25 cellular contexts compared by ENCODE assay signal in genomic region chr14:92475037-92475436, GRCh38. TPM values are rescaled to one million over a fixed set of nuclear protein-coding genes. Genes with fewer than 3 reads are reported as not detected.
"Had no signal": no experiment of that assay in that cellular context is flagged by ENCODE, and none has a peak within 500 bp of the region (broad histone marks: within the 10 kb centered on the region; RNA-seq: fewer than 3 reads in every experiment).

No MANE protein-coding gene starts in this region.

- H3K9me3 ChIP-seq: body of pancreas, SJCRH30, suprapubic skin had no signal

- H3K4me3 Mint-ChIP-seq: activated B cell treated with CpG ODN at 0.5 μM for 24 hours; activated CD4-positive, alpha-beta T cell treated with anti-CD3 and anti-CD28 coated beads for 36 hours; activated naive CD8-positive, alpha-beta T cell treated with anti-CD3 and anti-CD28 coated beads, Interleukin-2, amount 50 U/mL, for 24 hours; activated T-helper 1 cell treated with anti-CD3 and anti-CD28 coated beads, Interleukin-12 subunit alpha, Interleukin-12 subunit beta, Interleukin-2, Interleukin-4 antibody, amounts not matched to agents 30 ng/mL and 10 ng/mL and 1 ng/mL, durations not matched to agents 14 hours and 24 hours and 36 hours; neural crest cell; stimulated activated effector memory CD8-positive, alpha-beta T cell treated with anti-CD3 and anti-CD28 coated beads, Interleukin-12 subunit alpha, Interleukin-12 subunit beta, amount 100 ng/mL, for 72 hours; stimulated activated naive CD8-positive, alpha-beta T cell treated with anti-CD3 and anti-CD28 coated beads, Interleukin-15, amount 100 ng/mL, for 72 hours had no signal

- DNase-seq: activated B cell treated with CpG ODN at 0.5 μM for 24 hours; activated CD4-positive, alpha-beta T cell treated with anti-CD3 and anti-CD28 coated beads for 36 hours; activated CD4-positive, alpha-beta T cell treated with anti-CD3 and anti-CD28 coated beads, Interleukin-2, amount 50 U/mL, for 4 hours; activated gamma-delta T cell; activated naive CD4-positive, alpha-beta T cell treated with anti-CD3 and anti-CD28 coated beads, Interleukin-2, amount 50 U/mL, for 16 hours; activated naive CD8-positive, alpha-beta T cell treated with anti-CD3 and anti-CD28 coated beads, Interleukin-2, amount 50 U/mL, for 24 hours; activated T-cell treated with anti-CD3 and anti-CD28 coated beads for 4 hours; central memory CD4-positive, alpha-beta T cell; effector memory CD4-positive, alpha-beta T cell; hypothalamus; naive thymus-derived CD4-positive, alpha-beta T cell; retina; SJCRH30; stimulated activated CD4-positive, alpha-beta T cell treated with anti-CD3 and anti-CD28 coated beads, Interleukin-12 subunit alpha, Interleukin-12 subunit beta, amount 100 ng/mL, for 4 hours; stimulated activated naive CD8-positive, alpha-beta T cell treated with anti-CD3 and anti-CD28 coated beads, Interleukin-15, amount 100 ng/mL, for 72 hours; T-helper 9 cell had no signal

- H3K27me3 ChIP-seq: body of pancreas, SJCRH30, suprapubic skin, tibial nerve had no signal

- H3K36me3 Mint-ChIP-seq: stimulated activated effector memory CD8-positive, alpha-beta T cell treated with anti-CD3 and anti-CD28 coated beads, Interleukin-12 subunit alpha, Interleukin-12 subunit beta, amount 100 ng/mL, for 72 hours had no signal

- H3K27ac Mint-ChIP-seq: activated B cell treated with CpG ODN at 0.5 μM for 24 hours; activated CD4-positive, alpha-beta T cell treated with anti-CD3 and anti-CD28 coated beads for 36 hours; activated naive CD8-positive, alpha-beta T cell treated with anti-CD3 and anti-CD28 coated beads, Interleukin-2, amount 50 U/mL, for 24 hours; activated T-helper 1 cell treated with anti-CD3 and anti-CD28 coated beads, Interleukin-12 subunit alpha, Interleukin-12 subunit beta, Interleukin-2, Interleukin-4 antibody, amounts not matched to agents 30 ng/mL and 10 ng/mL and 1 ng/mL, durations not matched to agents 14 hours and 24 hours and 36 hours; naive thymus-derived CD4-positive, alpha-beta T cell; progenitor cell of endocrine pancreas; stimulated activated effector memory CD8-positive, alpha-beta T cell treated with anti-CD3 and anti-CD28 coated beads, Interleukin-12 subunit alpha, Interleukin-12 subunit beta, amount 100 ng/mL, for 72 hours had no signal

- ATAC-seq: activated CD4-positive, alpha-beta T cell treated with anti-CD3 and anti-CD28 coated beads for 36 hours; activated naive CD8-positive, alpha-beta T cell treated with anti-CD3 and anti-CD28 coated beads, Interleukin-2, amount 50 U/mL, for 24 hours; esophagus mucosa; naive thymus-derived CD4-positive, alpha-beta T cell; stimulated activated effector memory CD8-positive, alpha-beta T cell treated with anti-CD3 and anti-CD28 coated beads, Interleukin-12 subunit alpha, Interleukin-12 subunit beta, amount 100 ng/mL, for 72 hours; stimulated activated naive CD8-positive, alpha-beta T cell treated with anti-CD3 and anti-CD28 coated beads, Interleukin-15, amount 100 ng/mL, for 72 hours had no signal

- H3K27me3 Mint-ChIP-seq: activated B cell treated with CpG ODN at 0.5 μM for 24 hours; activated CD4-positive, alpha-beta T cell treated with anti-CD3 and anti-CD28 coated beads for 36 hours; activated naive CD8-positive, alpha-beta T cell treated with anti-CD3 and anti-CD28 coated beads, Interleukin-2, amount 50 U/mL, for 24 hours; stimulated activated naive CD8-positive, alpha-beta T cell treated with anti-CD3 and anti-CD28 coated beads, Interleukin-15, amount 100 ng/mL, for 72 hours had no signal

- H3K9me3 Mint-ChIP-seq: neural crest cell had no signal

- H3K4me1 ChIP-seq: body of pancreas, SJCRH30 had no signal

- H3K36me3 ChIP-seq: SJCRH30, suprapubic skin, tibial nerve had no signal

- H3K4me3 ChIP-seq: body of pancreas, lung, SJCRH30, suprapubic skin, tibial nerve had no signal

- H3K4me1 Mint-ChIP-seq: neural crest cell had no signal

- H3K27ac ChIP-seq: body of pancreas, SJCRH30, suprapubic skin had no signal

RNA-seq across cellular contexts. Expression of gene RIN3, which starts 38.5 kb away (rescaled TPM):
- total RNA-seq: SJCRH30 had no signal
